ENCODE assay signal across 22 cellular contexts in genomic region chr10:33065111-33065510, GRCh38.
"Had no signal": no experiment of that assay in that cellular context is flagged by ENCODE, and none has a peak within 500 bp of the region (broad histone marks: within the 10 kb centered on the region; RNA-seq: fewer than 3 reads in every experiment).

No MANE protein-coding gene starts in this region.

- H3K27me3 ChIP-seq: body of pancreas had no signal

- H3K27ac ChIP-seq: body of pancreas had no signal

- FAIRE-seq: bronchial epithelial cell, RCC 7860 had no signal

- H3K4me3 ChIP-seq: body of pancreas had no signal

- DNase-seq: activated CD4-positive, alpha-beta T cell treated with anti-CD3 and anti-CD28 coated beads, Interleukin-2, amount 10 ng/mL, durations not matched to agents 24 days and 14 days; activated CD4-positive, alpha-beta T cell treated with anti-CD3 and anti-CD28 coated beads, Interleukin-2, amount 50 U/mL, for 48 hours; activated CD4-positive, CD25-positive, alpha-beta regulatory T cell treated with anti-CD3 and anti-CD28 coated beads, Interleukin-2, amount 50 U/mL, for 72 hours; activated CD8-positive, alpha-beta memory T cell treated with anti-CD3 and anti-CD28 coated beads, Interleukin-2, amount 10 ng/mL, durations not matched to agents 7 days and 5 days; activated effector memory CD4-positive, alpha-beta T cell treated with Interleukin-2 at 50 U/mL for 16 hours; activated naive CD4-positive, alpha-beta T cell; activated T-cell treated with anti-CD3 and anti-CD28 coated beads, Interleukin-2, amount 50 U/mL, for 24 hours; aorta; body of pancreas; MM.1S; NCI-H1105; NCI-H1436 treated with DMSO at 0.1 percent for 48 hours; NCI-H187; NCI-H2081; NCI-H510A treated with DMSO at 0.1 percent for 48 hours; NCI-H69; NK-92 treated with Interleukin-12 subunit alpha and Interleukin-12 subunit beta, amount 100 ng/mL, for 24 hours; OCI-M1; SHP77 treated with DMSO at 0.1 percent for 48 hours had no signal

- H3K9me3 ChIP-seq: body of pancreas had no signal

- ATAC-seq: activated CD8-positive, alpha-beta memory T cell treated with anti-CD3 and anti-CD28 coated beads, Interleukin-2, amount 10 ng/mL, durations not matched to agents 7 days and 5 days; body of pancreas; WTC11 had no signal
